Comparison of ENCODE assay signal across 8 cellular contexts in genomic region chr2:55420244-55420713, GRCh38. TPM values are rescaled to one million over a fixed set of nuclear protein-coding genes. Genes with fewer than 3 reads are reported as not detected.
DNase-seq lines count a peak whose midpoint lies in the region; ATAC-seq and TF ChIP-seq lines count a peak whose summit lies in the region.

No MANE protein-coding gene starts in this region.

- no peak for TF ChIP-seq CTCF in kidney epithelial cell (IDR thresholded peaks at IDR 0.05; ENCODE audit: insufficient read depth, low read length, poor library complexity, severe bottlenecking)

- H3K4me1 ChIP-seq in adipocyte (ENCODE audit: control insufficient read depth, insufficient read depth, low read length) = peaks cover 27% of the 10 kb centered on the region

- H3K4me3 ChIP-seq in adipocyte (ENCODE audit: low read length) (peak overlapping the region; percentile 96), kidney epithelial cell (ENCODE audit: low read depth, low read length) (peak overlapping the region; percentile 97)

- peak overlapping the region; percentile 78 for H3K27ac ChIP-seq in temporal lobe (ENCODE audit: low read depth, low read length)

- H3K9ac ChIP-seq in adipocyte (ENCODE audit: low read length) = peak overlapping the region; percentile 93

- H3K36me3 ChIP-seq in adipocyte (ENCODE audit: control insufficient read depth, insufficient read depth, low read length, severe bottlenecking) (no peaks in the 10 kb centered on the region), kidney epithelial cell (ENCODE audit: control insufficient read depth, insufficient read depth, low read length) (no peaks in the 10 kb centered on the region)

- no peak for ATAC-seq in GM19452 (IDR thresholded peaks at IDR 0.05; ENCODE audit: unreplicated experiment)

- no peak for DNase-seq in T-helper 2 cell treated with Interferon-gamma antibody and Interleukin-4, amounts not matched to agents 5 μg/mL and 100 μg/mL, for 36 hours (ENCODE audit: low spot score)
- DNase-seq in T-helper 2 cell (no peak), adipocyte (ENCODE audit: low read depth) (peak; percentile 71), kidney epithelial cell (ENCODE audit: low read depth) (no peak), ureter (ENCODE audit: low spot score) (no peak)
- DNase-seq in stimulated activated CD4-positive, alpha-beta T cell treated with anti-CD3 and anti-CD28 coated beads, Interleukin-4, amount 100 ng/mL, for 24 hours = no peak

- no peaks in the 10 kb centered on the region for H3K36me3 Mint-ChIP-seq in T-helper 2 cell treated with Interferon-gamma antibody and Interleukin-4, amounts not matched to agents 5 μg/mL and 100 μg/mL, for 36 hours (ENCODE audit: low read depth)

- peak overlapping the region; percentile 85 for H3K4me3 Mint-ChIP-seq in T-helper 2 cell treated with Interferon-gamma antibody and Interleukin-4, amounts not matched to agents 5 μg/mL and 100 μg/mL, for 36 hours

- H3K9me3 ChIP-seq in adipocyte (ENCODE audit: control insufficient read depth, low read length) = no peaks in the 10 kb centered on the region

- H3K27ac Mint-ChIP-seq in T-helper 2 cell treated with Interferon-gamma antibody and Interleukin-4, amounts not matched to agents 5 μg/mL and 100 μg/mL, for 36 hours = no peak overlapping the region

- no peaks in the 10 kb centered on the region for H3K9me3 Mint-ChIP-seq in T-helper 2 cell treated with Interferon-gamma antibody and Interleukin-4, amounts not matched to agents 5 μg/mL and 100 μg/mL, for 36 hours

- H3K4me1 Mint-ChIP-seq in T-helper 2 cell treated with Interferon-gamma antibody and Interleukin-4, amounts not matched to agents 5 μg/mL and 100 μg/mL, for 36 hours (ENCODE audit: low read depth) = peaks cover 27% of the 10 kb centered on the region

- H3K27me3 Mint-ChIP-seq in T-helper 2 cell treated with Interferon-gamma antibody and Interleukin-4, amounts not matched to agents 5 μg/mL and 100 μg/mL, for 36 hours (ENCODE audit: low read depth) = peaks cover 25% of the 10 kb centered on the region

- H3K27me3 ChIP-seq in adipocyte (replicated peaks; ENCODE audit: control insufficient read depth, insufficient read depth, low read length) (no peaks in the 10 kb centered on the region), kidney epithelial cell (ENCODE audit: control insufficient read depth, insufficient read depth, low read length) (no peaks in the 10 kb centered on the region)

RNA-seq across cellular contexts. Expression of gene CCDC88A, which starts 0.6 kb away (rescaled TPM):
- 18.8 and 25.2 TPM in 2 replicates for total RNA-seq in kidney epithelial cell
- total RNA-seq in temporal lobe = 302 TPM
- total RNA-seq in ureter = 51.0 TPM
